9 cellular contexts compared by ENCODE assay signal in genomic region chr4:100742045-100742444, GRCh38.
DNase-seq lines count a peak whose midpoint lies in the region; ATAC-seq, FAIRE-seq and TF ChIP-seq lines count a peak whose summit lies in the region.
"Had no signal": no experiment of that assay in that cellular context is flagged by ENCODE, and none has a peak within 500 bp of the region (broad histone marks: within the 10 kb centered on the region; RNA-seq: fewer than 3 reads in every experiment).

No MANE protein-coding gene starts in this region.

- CTCF ChIA-PET in PC-9 (lab: Charles Lee): no interaction called here

- H3K4me2 ChIP-seq in PC-9: no peak overlapping the region

- no peaks in the 10 kb centered on the region for H3K9me2 ChIP-seq in PC-9 (ENCODE audit: insufficient read depth)

- no peaks in the 10 kb centered on the region for H3K79me2 ChIP-seq in PC-9 (ENCODE audit: low read depth)

- no peaks in the 10 kb centered on the region for H3K36me3 ChIP-seq in PC-9 (ENCODE audit: low read depth)
- H3K36me3 ChIP-seq: thoracic aorta had no signal

- BruUV-seq in PC-9 (replicated peaks; lab: Mats Ljungman, UMichigan): no TSS peak

- ATAC-seq in foreskin keratinocyte (peak; percentile 32), HG02759 (IDR thresholded peaks at IDR 0.05; ENCODE audit: unreplicated experiment) (no peak), GM19395 (IDR thresholded peaks at IDR 0.05; ENCODE audit: unreplicated experiment) (no peak)

- H3K27me3 ChIP-seq in PC-9 (ENCODE audit: insufficient read depth, low read depth) (no peaks in the 10 kb centered on the region), foreskin keratinocyte (no peaks in the 10 kb centered on the region)

- no peaks in the 10 kb centered on the region for H3K9me3 ChIP-seq in PC-9 (ENCODE audit: insufficient read depth, low read depth)
- H3K9me3 ChIP-seq: thoracic aorta had no signal

- H3K4me1 ChIP-seq in PC-9 (replicated peaks; ENCODE audit: insufficient read depth) (peaks cover 14% of the 10 kb centered on the region), foreskin keratinocyte (no peaks in the 10 kb centered on the region)

- H3F3A ChIP-seq in PC-9 (ENCODE audit: insufficient read depth, low read depth): no peaks in the 10 kb centered on the region

- peak in 1 of 2 experiments; percentile 38 for DNase-seq in PC-9
- DNase-seq in foreskin keratinocyte: peak; percentile 40 to 71
- no peak for DNase-seq in SHP77 (lab: John Stamatoyannopoulos, UW)
- no peak for DNase-seq in stimulated activated CD4-positive, alpha-beta T cell treated with anti-CD3 and anti-CD28 coated beads, Interleukin-12 subunit alpha, Interleukin-12 subunit beta, amount 100 ng/mL, for 4 hours

- FAIRE-seq in A204.1 (lab: Jason Lieb, UNC): peak; percentile 48

- no peak overlapping the region for H3K4me3 ChIP-seq in PC-9
- H3K4me3 ChIP-seq: thoracic aorta had no signal

- H4K20me1 ChIP-seq in PC-9 (ENCODE audit: insufficient read depth): no peaks in the 10 kb centered on the region

- POLR2A ChIA-PET in PC-9 (lab: Charles Lee; ENCODE audit: unreplicated experiment): interaction anchor here (0.6 kb wide), 1 partner anchor 64 kb away, joined by 3 read pairs; no protein-coding TSS in a partner anchor

- no peak overlapping the region for H2AFZ ChIP-seq in PC-9

- TF ChIP-seq CTCF in GM12872 (IDR thresholded peaks at IDR 0.05; ENCODE audit: insufficient read depth, low read depth, low read length): peak; percentile 24; the same call in 1 of the 3 replicates
- peak; percentile 52 for TF ChIP-seq CTCF in PC-9 (conservative IDR thresholded peaks at IDR 0.05)
- TF ChIP-seq CTCF in foreskin keratinocyte (conservative IDR thresholded peaks at IDR 0.05): peak; percentile 86

- no peak overlapping the region for H3K27ac ChIP-seq in PC-9
- H3K27ac ChIP-seq in foreskin keratinocyte: no peak overlapping the region
- H3K27ac ChIP-seq: thoracic aorta had no signal

- intact Hi-C loops in PC-9 (cut with micrococcal nuclease; ENCODE audit: unreplicated experiment): loop anchor here (2.0 to 10.0 kb wide), 2 partner anchors 321 to 603 kb away; partner anchors contain the start of gene PPP3CA

Comparison
In these comparisons a context has a peak if more than half of its experiments do, and no peak if none do; other contexts are left out.
1. CTCF ChIP-seq: peak in every context shown above with its lines; median percentile 86 in foreskin keratinocyte; 52 in PC-9; 24 in GM12872.
2. DNase-seq: peak in foreskin keratinocyte (2 of 2); none in SHP77 (0 of 2) and stimulated activated CD4-positive, alpha-beta T cell treated with anti-CD3 and anti-CD28 coated beads, Interleukin-12 subunit alpha, Interleukin-12 subunit beta, amount 100 ng/mL, for 4 hours (single experiment).